ENCODE assay signal across 19 cellular contexts in genomic region chr15:66886686-66887273, GRCh38.
"Had no signal": no experiment of that assay in that cellular context is flagged by ENCODE, and none has a peak within 500 bp of the region (broad histone marks: within the 10 kb centered on the region; RNA-seq: fewer than 3 reads in every experiment).

No MANE protein-coding gene starts in this region.

- H3K36me3 Mint-ChIP-seq: brain, neural progenitor cell had no signal

- H3K9me3 Mint-ChIP-seq: central memory CD8-positive, alpha-beta T cell; dendritic cell treated with granulocyte-macrophage colony-stimulating factor and Interleukin-4, amounts not matched to agents 40 ng/mL and 50 ng/mL, for 4 days had no signal

- H3K9ac ChIP-seq: neural progenitor cell, parathyroid adenoma had no signal

- H3K4me3 ChIP-seq: gastroesophageal sphincter, heart right ventricle, neural progenitor cell had no signal

- H3K27ac Mint-ChIP-seq: activated naive CD4-positive, alpha-beta T cell treated with anti-CD3 and anti-CD28 coated beads, Interleukin-2, amount 50 U/mL, for 72 hours; brain; dendritic cell treated with granulocyte-macrophage colony-stimulating factor and Interleukin-4, amounts not matched to agents 40 ng/mL and 50 ng/mL, for 4 days; neural progenitor cell had no signal

- H3K4me2 ChIP-seq: neural progenitor cell had no signal

- H3K4me3 Mint-ChIP-seq: brain; central memory CD8-positive, alpha-beta T cell; dendritic cell treated with granulocyte-macrophage colony-stimulating factor and Interleukin-4, amounts not matched to agents 40 ng/mL and 50 ng/mL, for 4 days; naive B cell; neural progenitor cell; stimulated activated naive B cell treated with anti-CD40 and anti-IgM and Interleukin-4, amounts not matched to agents 10 μg/mL and 1 μg/mL and 100 μg/mL, for 72 hours had no signal

- H3K4me1 Mint-ChIP-seq: central memory CD8-positive, alpha-beta T cell; naive B cell had no signal

- ATAC-seq: activated naive CD4-positive, alpha-beta T cell treated with anti-CD3 and anti-CD28 coated beads, Interleukin-2, amount 50 U/mL, for 72 hours; gastroesophageal sphincter; heart right ventricle; left colon; SK-N-SH treated with all-trans-retinoic acid at 6 μM for 48 hours; stimulated activated naive B cell treated with anti-CD40 and anti-IgM and Interleukin-4, amounts not matched to agents 10 μg/mL and 1 μg/mL and 100 μg/mL, for 72 hours had no signal

- H3K27ac ChIP-seq: gastroesophageal sphincter, heart right ventricle, neural progenitor cell, parathyroid adenoma, VCaP had no signal

- H2AFZ ChIP-seq: neural progenitor cell, parathyroid adenoma had no signal

- H3K9me3 ChIP-seq: gastroesophageal sphincter had no signal

- DNase-seq: activated CD4-positive, alpha-beta T cell treated with anti-CD3 and anti-CD28 coated beads for 1 hour; activated CD4-positive, alpha-beta T cell treated with anti-CD3 and anti-CD28 coated beads, Interleukin-2, amount 50 U/mL, for 4 hours; activated effector memory CD4-positive, alpha-beta T cell treated with anti-CD3 and anti-CD28 coated beads, Interleukin-2, amount 50 U/mL, for 16 hours; heart right ventricle; left colon; naive B cell; stimulated activated CD4-positive, alpha-beta T cell treated with anti-CD3 and anti-CD28 coated beads, Interleukin-2, amount 100 ng/mL, for 48 hours; stimulated activated naive B cell treated with anti-CD40 and anti-IgM and Interleukin-4, amounts not matched to agents 10 μg/mL and 1 μg/mL and 100 μg/mL, for 72 hours; substantia nigra; trophoblast cell had no signal

- H3K36me3 ChIP-seq: gastroesophageal sphincter, heart right ventricle, neural progenitor cell had no signal

- H3K27me3 ChIP-seq: gastroesophageal sphincter, heart right ventricle, neural progenitor cell had no signal
